ENCODE assay signal across 10 cellular contexts in genomic region chr18:35050638-35051287, GRCh38. TPM values are rescaled to one million over a fixed set of nuclear protein-coding genes. Genes with fewer than 3 reads are reported as not detected.
DNase-seq lines count a peak whose midpoint lies in the region; ATAC-seq, FAIRE-seq and TF ChIP-seq lines count a peak whose summit lies in the region.
"Had no signal": no experiment of that assay in that cellular context is flagged by ENCODE, and none has a peak within 500 bp of the region (broad histone marks: within the 10 kb centered on the region; RNA-seq: fewer than 3 reads in every experiment).

No MANE protein-coding gene starts in this region.

- no peaks in the 10 kb centered on the region for H3K36me3 ChIP-seq in Peyer's patch

- no peak for FAIRE-seq in HTR-8/SVneo (lab: Jason Lieb, UNC)

- no peak overlapping the region for H3K4me3 ChIP-seq in Peyer's patch

- H3K27me3 ChIP-seq in Peyer's patch, result no peaks in the 10 kb centered on the region

- no peak for TF ChIP-seq POLR2A in Peyer's patch (IDR thresholded peaks at IDR 0.05)

- no peak for ATAC-seq in activated T-cell treated with anti-CD3 and anti-CD28 coated beads, Interleukin-2, amount 50 U/mL, for 72 hours (replicated peaks in 1 of 2)
- ATAC-seq in HG02840 (IDR thresholded peaks at IDR 0.05; ENCODE audit: low FRiP score, unreplicated experiment), result no peak

- peaks cover 5 to 8% of the 10 kb centered on the region in 2 donors for H3K36me3 Mint-ChIP-seq in activated T-cell treated with anti-CD3 and anti-CD28 coated beads, Interleukin-2, amount 50 U/mL, for 72 hours (ENCODE audit: insufficient read depth in 2 of 2)
- peaks cover 0 to 3% (median 0%) of the 10 kb centered on the region in 3 donors for H3K36me3 Mint-ChIP-seq in immature natural killer cell
- peaks cover 9% of the 10 kb centered on the region for H3K36me3 Mint-ChIP-seq in type B pancreatic cell

- H3K27me3 Mint-ChIP-seq in activated T-cell treated with anti-CD3 and anti-CD28 coated beads, Interleukin-2, amount 50 U/mL, for 72 hours (ENCODE audit: low read depth), result no peaks in the 10 kb centered on the region
- peaks cover 2 to 21% (median 17%) of the 10 kb centered on the region in 3 donors for H3K27me3 Mint-ChIP-seq in immature natural killer cell (ENCODE audit: low read depth in 3 of 3)
- no peaks in the 10 kb centered on the region for H3K27me3 Mint-ChIP-seq in type B pancreatic cell

- H3K4me1 ChIP-seq in Peyer's patch, result peaks cover 0 to 15% (median 7%) of the 10 kb centered on the region in 4 donors

- H3K9me3 ChIP-seq in Peyer's patch, result no peaks in the 10 kb centered on the region

- TF ChIP-seq CTCF in Peyer's patch (IDR thresholded peaks at IDR 0.05) (no peak), type B pancreatic cell (conservative IDR thresholded peaks at IDR 0.05) (no peak)

- H3K9me3 Mint-ChIP-seq in activated T-cell treated with anti-CD3 and anti-CD28 coated beads, Interleukin-2, amount 50 U/mL, for 72 hours, result peaks cover 0 to 2% of the 10 kb centered on the region in 2 donors
- H3K9me3 Mint-ChIP-seq in immature natural killer cell, result no peaks in the 10 kb centered on the region
- H3K9me3 Mint-ChIP-seq in type B pancreatic cell, result peaks cover 8% of the 10 kb centered on the region

- H3K4me3 Mint-ChIP-seq in activated T-cell treated with anti-CD3 and anti-CD28 coated beads, Interleukin-2, amount 50 U/mL, for 72 hours, result peak overlapping the region; percentile 75 to 96
- peak overlapping the region; percentile 53 to 78 (median 63) for H3K4me3 Mint-ChIP-seq in immature natural killer cell
- H3K4me3 Mint-ChIP-seq in type B pancreatic cell, result no peak overlapping the region

- H3K27ac ChIP-seq in Peyer's patch, result peak overlapping the region in 3 of 4 donors; percentile 2 to 69 (median 16)
- H3K27ac ChIP-seq: epithelial cell of prostate had no signal

- H3K27ac Mint-ChIP-seq in activated T-cell treated with anti-CD3 and anti-CD28 coated beads, Interleukin-2, amount 50 U/mL, for 72 hours, result peak overlapping the region; percentile 98
- peak overlapping the region; percentile 89 to 92 (median 91) for H3K27ac Mint-ChIP-seq in immature natural killer cell
- H3K27ac Mint-ChIP-seq in type B pancreatic cell, result peak overlapping the region; percentile 40

- H3K4me1 Mint-ChIP-seq in activated T-cell treated with anti-CD3 and anti-CD28 coated beads, Interleukin-2, amount 50 U/mL, for 72 hours (ENCODE audit: low read depth), result peaks cover 69% of the 10 kb centered on the region
- peaks cover 83 to 95% of the 10 kb centered on the region in 2 donors for H3K4me1 Mint-ChIP-seq in immature natural killer cell
- H3K4me1 Mint-ChIP-seq in type B pancreatic cell (ENCODE audit: unreplicated experiment), result peaks cover 29% of the 10 kb centered on the region

- DNase-seq in activated T-cell treated with anti-CD3 and anti-CD28 coated beads, Interleukin-2, amount 50 U/mL, for 72 hours, result no peak
- no peak for DNase-seq in activated T-cell treated with anti-CD3 and anti-CD28 coated beads, Interleukin-2, amount 50 U/mL, for 48 hours
- DNase-seq in Peyer's patch (no peak), immature natural killer cell (no peak), type B pancreatic cell (ENCODE audit: extremely low spot score, unreplicated experiment) (no peak), NCI-H510A (lab: John Stamatoyannopoulos, UW) (no peak), HTR-8/SVneo (ENCODE audit: insufficient read length, low spot score) (no peak)
- DNase-seq: NCI-H774 had no signal

RNA-seq across cellular contexts. Expression of gene MAPRE2, which starts 9.6 kb away (rescaled TPM):
- total RNA-seq in activated T-cell treated with anti-CD3 and anti-CD28 coated beads, Interleukin-2, amount 50 U/mL, for 72 hours, result 10 to 100 TPM; 53.4 to 54.1 TPM
- total RNA-seq in Peyer's patch (10 to 100 TPM; 16.5 to 50.3 (median 21.2) TPM), type B pancreatic cell (ENCODE audit: low replicate concordance) (20.8 and 28.0 TPM in 2 replicates)
- polyA plus RNA-seq in immature natural killer cell, result 100 to 1,000 TPM; 134 to 265 (median 224) TPM

Comparison
In these comparisons a context has a peak if more than half of its experiments do, and no peak if none do; other contexts are left out.
1. H3K27ac Mint-ChIP-seq: peak in every context shown above with its lines; median percentile 98 in activated T-cell treated with anti-CD3 and anti-CD28 coated beads, Interleukin-2, amount 50 U/mL, for 72 hours; 91 in immature natural killer cell; 40 in type B pancreatic cell.